Comparison of ENCODE assay signal across 1 cellular context in the genomic region with DNA sequence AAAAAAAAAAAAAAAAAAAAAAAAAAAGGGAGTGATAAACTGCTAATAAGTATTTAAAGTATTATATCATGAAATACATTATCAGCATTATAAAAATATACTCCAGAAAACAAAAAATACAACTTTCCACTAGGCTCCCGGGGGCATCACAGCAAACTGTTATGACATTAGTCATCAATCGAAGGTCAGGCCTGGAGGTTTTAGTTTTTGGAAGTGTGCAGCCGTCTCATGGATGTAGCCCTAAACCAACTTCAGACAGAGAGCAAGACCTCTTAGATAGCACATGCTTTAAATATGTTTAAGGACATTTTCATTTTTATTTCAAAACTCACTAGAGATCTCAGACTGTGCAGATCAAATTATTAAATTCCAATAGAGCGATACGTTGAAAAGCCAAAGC.
TF ChIP-seq lines count a peak whose summit lies in the region.

No MANE protein-coding gene starts in this region.

TF ChIP-seq in GM23338, 12 proteins besides CTCF, POLR2A, EP300 and RAD21 (continued from another document):
- TF ChIP-seq, protein P1, sequence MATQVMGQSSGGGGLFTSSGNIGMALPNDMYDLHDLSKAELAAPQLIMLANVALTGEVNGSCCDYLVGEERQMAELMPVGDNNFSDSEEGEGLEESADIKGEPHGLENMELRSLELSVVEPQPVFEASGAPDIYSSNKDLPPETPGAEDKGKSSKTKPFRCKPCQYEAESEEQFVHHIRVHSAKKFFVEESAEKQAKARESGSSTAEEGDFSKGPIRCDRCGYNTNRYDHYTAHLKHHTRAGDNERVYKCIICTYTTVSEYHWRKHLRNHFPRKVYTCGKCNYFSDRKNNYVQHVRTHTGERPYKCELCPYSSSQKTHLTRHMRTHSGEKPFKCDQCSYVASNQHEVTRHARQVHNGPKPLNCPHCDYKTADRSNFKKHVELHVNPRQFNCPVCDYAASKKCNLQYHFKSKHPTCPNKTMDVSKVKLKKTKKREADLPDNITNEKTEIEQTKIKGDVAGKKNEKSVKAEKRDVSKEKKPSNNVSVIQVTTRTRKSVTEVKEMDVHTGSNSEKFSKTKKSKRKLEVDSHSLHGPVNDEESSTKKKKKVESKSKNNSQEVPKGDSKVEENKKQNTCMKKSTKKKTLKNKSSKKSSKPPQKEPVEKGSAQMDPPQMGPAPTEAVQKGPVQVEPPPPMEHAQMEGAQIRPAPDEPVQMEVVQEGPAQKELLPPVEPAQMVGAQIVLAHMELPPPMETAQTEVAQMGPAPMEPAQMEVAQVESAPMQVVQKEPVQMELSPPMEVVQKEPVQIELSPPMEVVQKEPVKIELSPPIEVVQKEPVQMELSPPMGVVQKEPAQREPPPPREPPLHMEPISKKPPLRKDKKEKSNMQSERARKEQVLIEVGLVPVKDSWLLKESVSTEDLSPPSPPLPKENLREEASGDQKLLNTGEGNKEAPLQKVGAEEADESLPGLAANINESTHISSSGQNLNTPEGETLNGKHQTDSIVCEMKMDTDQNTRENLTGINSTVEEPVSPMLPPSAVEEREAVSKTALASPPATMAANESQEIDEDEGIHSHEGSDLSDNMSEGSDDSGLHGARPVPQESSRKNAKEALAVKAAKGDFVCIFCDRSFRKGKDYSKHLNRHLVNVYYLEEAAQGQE (IDR thresholded peaks at IDR 0.05; ENCODE audit: unreplicated experiment), result no peak
- TF ChIP-seq, protein P2, sequence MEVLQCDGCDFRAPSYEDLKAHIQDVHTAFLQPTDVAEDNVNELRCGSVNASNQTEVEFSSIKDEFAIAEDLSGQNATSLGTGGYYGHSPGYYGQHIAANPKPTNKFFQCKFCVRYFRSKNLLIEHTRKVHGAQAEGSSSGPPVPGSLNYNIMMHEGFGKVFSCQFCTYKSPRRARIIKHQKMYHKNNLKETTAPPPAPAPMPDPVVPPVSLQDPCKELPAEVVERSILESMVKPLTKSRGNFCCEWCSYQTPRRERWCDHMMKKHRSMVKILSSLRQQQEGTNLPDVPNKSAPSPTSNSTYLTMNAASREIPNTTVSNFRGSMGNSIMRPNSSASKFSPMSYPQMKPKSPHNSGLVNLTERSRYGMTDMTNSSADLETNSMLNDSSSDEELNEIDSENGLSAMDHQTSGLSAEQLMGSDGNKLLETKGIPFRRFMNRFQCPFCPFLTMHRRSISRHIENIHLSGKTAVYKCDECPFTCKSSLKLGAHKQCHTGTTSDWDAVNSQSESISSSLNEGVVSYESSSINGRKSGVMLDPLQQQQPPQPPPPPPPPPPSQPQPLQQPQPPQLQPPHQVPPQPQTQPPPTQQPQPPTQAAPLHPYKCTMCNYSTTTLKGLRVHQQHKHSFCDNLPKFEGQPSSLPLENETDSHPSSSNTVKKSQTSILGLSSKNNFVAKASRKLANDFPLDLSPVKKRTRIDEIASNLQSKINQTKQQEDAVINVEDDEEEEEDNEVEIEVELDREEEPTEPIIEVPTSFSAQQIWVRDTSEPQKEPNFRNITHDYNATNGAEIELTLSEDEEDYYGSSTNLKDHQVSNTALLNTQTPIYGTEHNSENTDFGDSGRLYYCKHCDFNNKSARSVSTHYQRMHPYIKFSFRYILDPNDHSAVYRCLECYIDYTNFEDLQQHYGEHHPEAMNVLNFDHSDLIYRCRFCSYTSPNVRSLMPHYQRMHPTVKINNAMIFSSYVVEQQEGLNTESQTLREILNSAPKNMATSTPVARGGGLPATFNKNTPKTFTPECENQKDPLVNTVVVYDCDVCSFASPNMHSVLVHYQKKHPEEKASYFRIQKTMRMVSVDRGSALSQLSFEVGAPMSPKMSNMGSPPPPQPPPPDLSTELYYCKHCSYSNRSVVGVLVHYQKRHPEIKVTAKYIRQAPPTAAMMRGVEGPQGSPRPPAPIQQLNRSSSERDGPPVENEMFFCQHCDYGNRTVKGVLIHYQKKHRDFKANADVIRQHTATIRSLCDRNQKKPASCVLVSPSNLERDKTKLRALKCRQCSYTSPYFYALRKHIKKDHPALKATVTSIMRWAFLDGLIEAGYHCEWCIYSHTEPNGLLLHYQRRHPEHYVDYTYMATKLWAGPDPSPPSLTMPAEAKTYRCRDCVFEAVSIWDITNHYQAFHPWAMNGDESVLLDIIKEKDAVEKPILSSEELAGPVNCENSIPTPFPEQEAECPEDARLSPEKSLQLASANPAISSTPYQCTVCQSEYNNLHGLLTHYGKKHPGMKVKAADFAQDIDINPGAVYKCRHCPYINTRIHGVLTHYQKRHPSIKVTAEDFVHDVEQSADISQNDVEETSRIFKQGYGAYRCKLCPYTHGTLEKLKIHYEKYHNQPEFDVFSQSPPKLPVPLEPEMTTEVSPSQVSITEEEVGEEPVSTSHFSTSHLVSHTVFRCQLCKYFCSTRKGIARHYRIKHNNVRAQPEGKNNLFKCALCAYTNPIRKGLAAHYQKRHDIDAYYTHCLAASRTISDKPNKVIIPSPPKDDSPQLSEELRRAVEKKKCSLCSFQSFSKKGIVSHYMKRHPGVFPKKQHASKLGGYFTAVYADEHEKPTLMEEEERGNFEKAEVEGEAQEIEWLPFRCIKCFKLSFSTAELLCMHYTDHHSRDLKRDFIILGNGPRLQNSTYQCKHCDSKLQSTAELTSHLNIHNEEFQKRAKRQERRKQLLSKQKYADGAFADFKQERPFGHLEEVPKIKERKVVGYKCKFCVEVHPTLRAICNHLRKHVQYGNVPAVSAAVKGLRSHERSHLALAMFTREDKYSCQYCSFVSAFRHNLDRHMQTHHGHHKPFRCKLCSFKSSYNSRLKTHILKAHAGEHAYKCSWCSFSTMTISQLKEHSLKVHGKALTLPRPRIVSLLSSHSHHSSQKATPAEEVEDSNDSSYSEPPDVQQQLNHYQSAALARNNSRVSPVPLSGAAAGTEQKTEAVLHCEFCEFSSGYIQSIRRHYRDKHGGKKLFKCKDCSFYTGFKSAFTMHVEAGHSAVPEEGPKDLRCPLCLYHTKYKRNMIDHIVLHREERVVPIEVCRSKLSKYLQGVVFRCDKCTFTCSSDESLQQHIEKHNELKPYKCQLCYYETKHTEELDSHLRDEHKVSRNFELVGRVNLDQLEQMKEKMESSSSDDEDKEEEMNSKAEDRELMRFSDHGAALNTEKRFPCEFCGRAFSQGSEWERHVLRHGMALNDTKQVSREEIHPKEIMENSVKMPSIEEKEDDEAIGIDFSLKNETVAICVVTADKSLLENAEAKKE (CRISPR knock-in tag; IDR thresholded peaks at IDR 0.05), result no peak
- no peak for TF ChIP-seq EZH2 (IDR thresholded peaks at IDR 0.05; ENCODE audit: low read depth, unreplicated experiment)
- TF ChIP-seq POLR2AphosphoS5 (IDR thresholded peaks at IDR 0.05; ENCODE audit: low read depth), result no peak
- no peak for TF ChIP-seq STAT1 (IDR thresholded peaks at IDR 0.05; ENCODE audit: unreplicated experiment)
- TF ChIP-seq NANOG (IDR thresholded peaks at IDR 0.05; ENCODE audit: borderline replicate concordance), result no peak
- TF ChIP-seq EZH2phosphoT487 (IDR thresholded peaks at IDR 0.05; ENCODE audit: unreplicated experiment), result no peak
